ENCODE assay signal across 18 cellular contexts in genomic region chr6:16473908-16474791, GRCh38.
A peak's percentile ranks its signal among the peaks of the same experiment; 100 is the strongest.
DNase-seq lines count a peak whose midpoint lies in the region; ATAC-seq, FAIRE-seq and TF ChIP-seq lines count a peak whose summit lies in the region.
"Had no signal": no experiment of that assay in that cellular context is flagged by ENCODE, and none has a peak within 500 bp of the region (broad histone marks: within the 10 kb centered on the region; RNA-seq: fewer than 3 reads in every experiment).

No MANE protein-coding gene starts in this region.

- in situ Hi-C loops in HepG2 (cut with HindIII; ENCODE audit: extremely low pct_ligation_motif_present, low pct_unique_long_range_greater_than_20kb), result no loop called here

- H2BK120ac ChIP-seq in mesenchymal stem cell (ENCODE audit: low read depth, low read length), result no peak overlapping the region

- peaks cover 25% of the 10 kb centered on the region for H3K36me3 Mint-ChIP-seq in activated CD4-positive, alpha-beta T cell treated with anti-CD3 and anti-CD28 coated beads for 36 hours (ENCODE audit: low read depth)
- peaks cover 35% of the 10 kb centered on the region for H3K36me3 Mint-ChIP-seq in activated T-cell treated with anti-CD3 and anti-CD28 coated beads, Interleukin-2, amount 50 U/mL, for 4 hours (ENCODE audit: insufficient read depth)
- peaks cover 3% of the 10 kb centered on the region; the same call in 1 of the 2 replicates for H3K36me3 Mint-ChIP-seq in WTC11

- H3K14ac ChIP-seq in mesenchymal stem cell (ENCODE audit: low read length in 2 of 2), result no peak overlapping the region

- H3K4me1 Mint-ChIP-seq in activated CD4-positive, alpha-beta T cell treated with anti-CD3 and anti-CD28 coated beads for 36 hours, result peaks cover 79% of the 10 kb centered on the region
- H3K4me1 Mint-ChIP-seq in activated T-cell treated with anti-CD3 and anti-CD28 coated beads, Interleukin-2, amount 50 U/mL, for 4 hours (ENCODE audit: low read depth), result peaks cover 84% of the 10 kb centered on the region
- H3K4me1 Mint-ChIP-seq in WTC11, result peaks cover 3% of the 10 kb centered on the region

- H3K4me2 ChIP-seq in HepG2 (ENCODE audit: low read depth, low read length), result no peak overlapping the region
- no peak overlapping the region for H3K4me2 ChIP-seq in mesenchymal stem cell (ENCODE audit: low read length, poor library complexity, severe bottlenecking)
- H3K4me2 ChIP-seq: SK-N-SH had no signal

- H3K27ac ChIP-seq in HEK293 (ENCODE audit: extremely low read depth, low read depth, low read length) (no peak overlapping the region), HepG2 (ENCODE audit: extremely low read length, insufficient read depth, low read length) (no peak overlapping the region), mesenchymal stem cell (ENCODE audit: low read length, poor library complexity, severe bottlenecking) (no peak overlapping the region)
- H3K27ac ChIP-seq: neutrophil had no signal

- H2BK5ac ChIP-seq in mesenchymal stem cell (ENCODE audit: low read depth, low read length, poor library complexity, severe bottlenecking), result no peak overlapping the region

- H3K27me3 Mint-ChIP-seq in activated CD4-positive, alpha-beta T cell treated with anti-CD3 and anti-CD28 coated beads for 36 hours, result no peaks in the 10 kb centered on the region
- H3K27me3 Mint-ChIP-seq in activated T-cell treated with anti-CD3 and anti-CD28 coated beads, Interleukin-2, amount 50 U/mL, for 4 hours (ENCODE audit: low read depth), result no peaks in the 10 kb centered on the region
- H3K27me3 Mint-ChIP-seq in WTC11 (ENCODE audit: low read depth), result no peaks in the 10 kb centered on the region
- H3K27me3 Mint-ChIP-seq: dendritic cell treated with granulocyte-macrophage colony-stimulating factor and Interleukin-4, amounts not matched to agents 40 ng/mL and 50 ng/mL, for 4 days had no signal

- H3K27me3 ChIP-seq in HepG2 (ENCODE audit: control insufficient read depth in 1 of 2, insufficient read depth in 2 of 2, low read length in 2 of 2), result no peaks in the 10 kb centered on the region
- H3K27me3 ChIP-seq in mesenchymal stem cell (ENCODE audit: control insufficient read depth in 1 of 2, insufficient read depth in 1 of 2, low read length in 2 of 2), result no peaks in the 10 kb centered on the region
- H3K27me3 ChIP-seq: neutrophil, thyroid gland had no signal

- peaks cover 6% of the 10 kb centered on the region for H3K79me1 ChIP-seq in mesenchymal stem cell (replicated peaks; ENCODE audit: low read length, poor library complexity, severe bottlenecking)

- H4K8ac ChIP-seq in mesenchymal stem cell (ENCODE audit: low read length), result no peak overlapping the region

- peaks cover 3% of the 10 kb centered on the region; the same call in 1 of the 2 replicates for H4K20me1 ChIP-seq in HepG2 (ENCODE audit: insufficient read depth, low read length)

- intact Hi-C loops in activated CD4-positive, alpha-beta T cell treated with anti-CD3 and anti-CD28 coated beads for 36 hours (cut with DNase I, micrococcal nuclease), result loop anchor here (1.0 to 5.0 kb wide), 9 partner anchors 31 to 697 kb away; no protein-coding TSS in a partner anchor
- intact Hi-C loops in HepG2 (cut with micrococcal nuclease; ENCODE audit: unreplicated experiment), result no loop called here

- BruUV-seq in HepG2 (replicated peaks; lab: Mats Ljungman, UMichigan), result no TSS peak

- H3K4me3 ChIP-seq in HEK293 (ENCODE audit: low read depth, low read length) (no peak overlapping the region), HepG2 (replicated peaks in 1 of 3; ENCODE audit: insufficient read depth in 1 of 3, low read depth in 2 of 3, low read length in 3 of 3) (no peak overlapping the region), mesenchymal stem cell (ENCODE audit: insufficient read depth in 1 of 2, low read depth in 1 of 2, low read length in 2 of 2) (no peak overlapping the region)
- H3K4me3 ChIP-seq: skin epidermis, thyroid gland had no signal

- no peak overlapping the region for H2BK12ac ChIP-seq in mesenchymal stem cell (ENCODE audit: low read length in 2 of 2)

- no peak for FAIRE-seq in HepG2 (lab: Jason Lieb, UNC)

- no peak overlapping the region for H4K91ac ChIP-seq in mesenchymal stem cell (ENCODE audit: low read length)

- 94% methylated on average over 1 of the region's 1 CpG for WGBS in HepG2 (ENCODE audit: low lambda C conversion rate)
- 68% methylated on average over 1 of the region's 1 CpG for WGBS in mesenchymal stem cell

- H2AFZ ChIP-seq in HepG2 (ENCODE audit: low read length) (no peak overlapping the region), mesenchymal stem cell (ENCODE audit: low read depth, low read length) (no peak overlapping the region)

- ATAC-seq in activated CD4-positive, alpha-beta T cell treated with anti-CD3 and anti-CD28 coated beads for 36 hours, result peak; percentile 17
- ATAC-seq in activated T-cell treated with anti-CD3 and anti-CD28 coated beads, Interleukin-2, amount 50 U/mL, for 4 hours, result peak; percentile 35 to 38
- ATAC-seq in HepG2 (no peak), WTC11 (no peak), HG03095 (IDR thresholded peaks at IDR 0.05; ENCODE audit: unreplicated experiment) (no peak)

- CTCF ChIA-PET in activated CD4-positive, alpha-beta T cell treated with anti-CD3 and anti-CD28 coated beads for 36 hours (lab: Charles Lee), result interaction anchor here (0.6 to 1.5 kb wide), 7 partner anchors 35 to 302 kb away, joined by 3 to 5 read pairs (median 3); partner anchors contain the start of gene ATXN1
- CTCF ChIA-PET in HEK293 (lab: Yijun Ruan, JAX), result interaction anchor here (1.1 kb wide), 1 partner anchor 38 kb away, joined by 3 read pairs; no protein-coding TSS in a partner anchor
- CTCF ChIA-PET in HepG2 (lab: Yijun Ruan, JAX; ENCODE audit: low intra/inter-chr PET ratio, low total read pairs), result no interaction called here
- CTCF ChIA-PET in WTC11 (lab: Charles Lee), result no interaction called here

- no peak overlapping the region for H3K4ac ChIP-seq in mesenchymal stem cell (ENCODE audit: low read depth in 1 of 2, low read length in 2 of 2)

- H3K18ac ChIP-seq in mesenchymal stem cell (ENCODE audit: low read depth in 1 of 2, low read length in 2 of 2), result no peak overlapping the region

- peak; percentile 32 for DNase-seq in activated CD4-positive, alpha-beta T cell treated with anti-CD3 and anti-CD28 coated beads for 36 hours
- no peak for DNase-seq in activated CD4-positive, alpha-beta T cell treated with anti-CD3 and anti-CD28 coated beads, Interleukin-2, amount 50 U/mL, for 48 hours
- peak; percentile 24 for DNase-seq in activated T-cell treated with anti-CD3 and anti-CD28 coated beads, Interleukin-2, amount 50 U/mL, for 4 hours
- DNase-seq in HepG2 (ENCODE audit: low spot score) (no peak), mesenchymal stem cell (no peak), WTC11 (ENCODE audit: low spot score) (no peak)
- DNase-seq: 8988T, amygdala, COR-L47, NCI-H1105, NCI-H2227 treated with DMSO at 0.1 percent for 48 hours, SK-N-SH, thyroid gland had no signal

- peak overlapping the region; percentile 4 for H3K4me3 Mint-ChIP-seq in activated CD4-positive, alpha-beta T cell treated with anti-CD3 and anti-CD28 coated beads for 36 hours
- peak overlapping the region; percentile 52 for H3K4me3 Mint-ChIP-seq in activated T-cell treated with anti-CD3 and anti-CD28 coated beads, Interleukin-2, amount 50 U/mL, for 4 hours
- no peak overlapping the region for H3K4me3 Mint-ChIP-seq in WTC11
- H3K4me3 Mint-ChIP-seq: dendritic cell treated with granulocyte-macrophage colony-stimulating factor and Interleukin-4, amounts not matched to agents 40 ng/mL and 50 ng/mL, for 4 days had no signal

- TF ChIP-seq EP300 in HepG2 (IDR thresholded peaks at IDR 0.05; ENCODE audit: low read depth in 2 of 2, low read length in 2 of 2) (no peak), HepG2 (CRISPR knock-in tag; IDR thresholded peaks at IDR 0.05; ENCODE audit: borderline replicate concordance) (no peak)

- no peak for TF ChIP-seq CTCF in HEK293 (tag by site-specific recombination; IDR thresholded peaks at IDR 0.05)
- TF ChIP-seq CTCF in HepG2 (CRISPR knock-in tag; IDR thresholded peaks at IDR 0.05), result no peak
- TF ChIP-seq CTCF in WTC11 (IDR thresholded peaks at IDR 0.05), result no peak

- H3K27ac Mint-ChIP-seq in activated CD4-positive, alpha-beta T cell treated with anti-CD3 and anti-CD28 coated beads for 36 hours, result peak overlapping the region; percentile 87
- no peak overlapping the region for H3K27ac Mint-ChIP-seq in WTC11
- H3K27ac Mint-ChIP-seq: dendritic cell treated with granulocyte-macrophage colony-stimulating factor and Interleukin-4, amounts not matched to agents 40 ng/mL and 50 ng/mL, for 4 days had no signal

- no peaks in the 10 kb centered on the region for H3K36me3 ChIP-seq in HEK293 (ENCODE audit: control insufficient read depth in 2 of 2, insufficient read depth in 1 of 2, low read length in 2 of 2)
- peaks cover 2 to 10% of the 10 kb centered on the region in 2 experiments; a peak in 2 of 5 replicates for H3K36me3 ChIP-seq in HepG2 (replicated peaks in 1 of 2; ENCODE audit: control insufficient read depth in 1 of 2, insufficient read depth in 2 of 2, low read length in 2 of 2)
- peaks cover 7 to 9% of the 10 kb centered on the region in 2 experiments for H3K36me3 ChIP-seq in mesenchymal stem cell (ENCODE audit: control insufficient read depth in 1 of 2, insufficient read depth in 2 of 2, low read depth in 1 of 2, low read length in 2 of 2)
- H3K36me3 ChIP-seq: thyroid gland had no signal

- H3K9me3 ChIP-seq in HEK293 (ENCODE audit: control insufficient read depth, insufficient read depth, low read depth, low read length), result no peaks in the 10 kb centered on the region
- H3K9me3 ChIP-seq in HepG2 (ENCODE audit: low read length), result no peaks in the 10 kb centered on the region
- no peaks in the 10 kb centered on the region for H3K9me3 ChIP-seq in mesenchymal stem cell (ENCODE audit: control insufficient read depth, low read length)
- H3K9me3 ChIP-seq: neutrophil, SK-N-SH, thyroid gland had no signal

- H3K9ac ChIP-seq in HepG2 (ENCODE audit: insufficient read depth, low read depth, low read length), result no peak overlapping the region
- no peak overlapping the region for H3K9ac ChIP-seq in mesenchymal stem cell (ENCODE audit: low read length)
- H3K9ac ChIP-seq: SK-N-SH had no signal

- H2BK15ac ChIP-seq in mesenchymal stem cell (ENCODE audit: low read depth, poor library complexity, severe bottlenecking), result no peak overlapping the region

- peaks cover 2% of the 10 kb centered on the region for H3K79me2 ChIP-seq in HepG2 (ENCODE audit: insufficient read depth, low read length)

- H3K23ac ChIP-seq in mesenchymal stem cell (ENCODE audit: low read length in 2 of 2), result no peak overlapping the region

- TF ChIP-seq POLR2A in HepG2 (IDR thresholded peaks at IDR 0.05; ENCODE audit: insufficient read depth in 1 of 2, low read depth in 2 of 2, low read length in 2 of 2), result no peak

- TF ChIP-seq RAD21 in HepG2 (CRISPR knock-in tag; IDR thresholded peaks at IDR 0.05), result no peak

- H2AK5ac ChIP-seq in mesenchymal stem cell (ENCODE audit: low read length, severe bottlenecking), result no peak overlapping the region

- H3K4me1 ChIP-seq in HEK293 (ENCODE audit: control insufficient read depth, insufficient read depth, low read length) (peaks cover 23% of the 10 kb centered on the region), HepG2 (ENCODE audit: insufficient read depth, low read length) (peaks cover 16% of the 10 kb centered on the region), mesenchymal stem cell (ENCODE audit: control insufficient read depth, insufficient read depth, low read depth, low read length) (peaks cover 2% of the 10 kb centered on the region)

- POLR2A ChIA-PET in activated CD4-positive, alpha-beta T cell treated with anti-CD3 and anti-CD28 coated beads for 36 hours (lab: Charles Lee), result interaction anchor here (0.8 to 1.1 kb wide), 2 partner anchors 53 to 59 kb away, joined by 3 to 5 read pairs; no protein-coding TSS in a partner anchor
- POLR2A ChIA-PET in HEK293 (lab: Yijun Ruan, JAX), result no interaction called here
- POLR2A ChIA-PET in HepG2 (lab: Yijun Ruan, JAX), result no interaction called here
- POLR2A ChIA-PET in WTC11 (lab: Charles Lee), result no interaction called here

- peaks cover 3% of the 10 kb centered on the region for H3K9me3 Mint-ChIP-seq in activated CD4-positive, alpha-beta T cell treated with anti-CD3 and anti-CD28 coated beads for 36 hours (ENCODE audit: low read depth)
- H3K9me3 Mint-ChIP-seq in activated T-cell treated with anti-CD3 and anti-CD28 coated beads, Interleukin-2, amount 50 U/mL, for 4 hours, result no peaks in the 10 kb centered on the region
- peaks cover 10% of the 10 kb centered on the region for H3K9me3 Mint-ChIP-seq in WTC11
- H3K9me3 Mint-ChIP-seq: dendritic cell treated with granulocyte-macrophage colony-stimulating factor and Interleukin-4, amounts not matched to agents 40 ng/mL and 50 ng/mL, for 4 days had no signal

Comparison
In these comparisons a context has a peak if more than half of its experiments do, and no peak if none do; other contexts are left out.
1. DNase-seq: peak in activated CD4-positive, alpha-beta T cell treated with anti-CD3 and anti-CD28 coated beads for 36 hours (single experiment) and activated T-cell treated with anti-CD3 and anti-CD28 coated beads, Interleukin-2, amount 50 U/mL, for 4 hours (single experiment); none in activated CD4-positive, alpha-beta T cell treated with anti-CD3 and anti-CD28 coated beads, Interleukin-2, amount 50 U/mL, for 48 hours (0 of 2), HepG2 (single experiment), mesenchymal stem cell (single experiment) and WTC11 (single experiment).
2. ATAC-seq: peak in activated CD4-positive, alpha-beta T cell treated with anti-CD3 and anti-CD28 coated beads for 36 hours (single experiment) and activated T-cell treated with anti-CD3 and anti-CD28 coated beads, Interleukin-2, amount 50 U/mL, for 4 hours (2 of 2); none in HepG2 (single experiment), WTC11 (single experiment) and HG03095 (single experiment).
3. CTCF ChIA-PET loops: an anchor here in activated CD4-positive, alpha-beta T cell treated with anti-CD3 and anti-CD28 coated beads for 36 hours (0.6 to 1.5 kb wide) and HEK293 (1.1 kb wide); none called in HepG2 and WTC11.